Comparison of ENCODE assay signal across 15 cellular contexts in the genomic region with DNA sequence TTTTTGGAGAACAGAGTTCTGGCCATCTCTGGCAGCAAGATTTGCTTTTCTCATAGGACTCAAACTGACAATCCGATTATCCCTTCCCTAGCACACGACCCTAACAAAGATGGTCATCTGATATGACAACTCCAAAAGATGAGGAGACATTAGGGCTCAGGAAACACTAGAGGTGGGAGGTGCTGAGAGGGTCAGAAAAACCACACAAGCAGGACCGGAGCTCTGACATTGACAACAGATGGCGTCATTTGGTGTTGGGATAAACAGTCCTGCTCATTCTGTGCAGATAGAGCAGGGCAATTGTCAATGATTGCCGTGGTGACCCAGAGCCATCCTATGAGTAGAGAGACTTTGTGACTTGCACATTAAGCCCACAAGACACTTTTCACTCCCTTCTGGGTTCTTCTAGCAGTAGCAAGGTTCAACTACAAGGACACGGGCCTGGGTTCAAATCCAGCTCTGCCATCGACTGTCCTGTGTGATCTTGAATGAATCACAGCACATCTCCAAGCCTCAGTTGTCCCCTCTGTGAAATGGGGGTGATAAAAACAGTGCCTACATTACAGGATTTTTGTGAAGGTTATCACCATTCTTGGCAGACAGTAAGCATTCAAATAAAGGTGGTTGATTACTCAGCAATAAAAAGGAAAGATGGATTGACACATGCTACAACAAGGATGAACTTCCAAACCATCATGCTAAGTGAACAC. TPM values are rescaled to one million over a fixed set of nuclear protein-coding genes. Genes with fewer than 3 reads are reported as not detected.
DNase-seq lines count a peak whose midpoint lies in the region; FAIRE-seq and TF ChIP-seq lines count a peak whose summit lies in the region.
"Had no signal": no experiment of that assay in that cellular context is flagged by ENCODE, and none has a peak within 500 bp of the region (broad histone marks: within the 10 kb centered on the region; RNA-seq: fewer than 3 reads in every experiment).

No MANE protein-coding gene starts in this region.

- CTCF ChIA-PET in Calu3 (lab: Charles Lee), result interaction anchor here (0.6 kb wide), 1 partner anchor 49 kb away, joined by 4 read pairs; no protein-coding TSS in a partner anchor

- H3K36me3 ChIP-seq in esophagus muscularis mucosa (no peaks in the 10 kb centered on the region), osteoblast (ENCODE audit: insufficient read depth, low read length) (no peaks in the 10 kb centered on the region)
- H3K36me3 ChIP-seq: HAP-1 had no signal

- peak overlapping the region; percentile 39 for H2AFZ ChIP-seq in osteoblast (ENCODE audit: low read length)
- H2AFZ ChIP-seq: parathyroid adenoma had no signal

- H3K27ac Mint-ChIP-seq in Calu3 (ENCODE audit: unreplicated experiment), result peak overlapping the region; percentile 86
- H3K27ac Mint-ChIP-seq: activated T-helper 1 cell treated with anti-CD3 and anti-CD28 coated beads, Interleukin-12 subunit alpha, Interleukin-12 subunit beta, Interleukin-2, Interleukin-4 antibody, amounts not matched to agents 30 ng/mL and 10 ng/mL and 1 ng/mL, durations not matched to agents 14 hours and 24 hours and 36 hours had no signal

- TF ChIP-seq CTCF in Calu3 (IDR thresholded peaks at IDR 0.05; ENCODE audit: unreplicated experiment) (no peak), esophagus muscularis mucosa (IDR thresholded peaks at IDR 0.05) (no peak), osteoblast (IDR thresholded peaks at IDR 0.05; ENCODE audit: extremely low read depth, low read depth, low read length) (no peak)

- no peaks in the 10 kb centered on the region for H3K9me3 ChIP-seq in esophagus muscularis mucosa
- no peaks in the 10 kb centered on the region for H3K9me3 ChIP-seq in osteoblast (ENCODE audit: low read depth, low read length)
- H3K9me3 ChIP-seq: HAP-1 had no signal

- BruUV-seq in Calu3 (replicated peaks; lab: Mats Ljungman, UMichigan), result no TSS peak

- H3K27ac ChIP-seq in esophagus muscularis mucosa (replicated peaks in 1 of 4) (peak overlapping the region in 3 of 4 donors; percentile 7 to 37 (median 18)), osteoblast (ENCODE audit: low read depth, low read length) (peak overlapping the region; percentile 82)
- H3K27ac ChIP-seq: C4-2B, parathyroid adenoma had no signal

- no peaks in the 10 kb centered on the region for H3K27me3 ChIP-seq in esophagus muscularis mucosa
- H3K27me3 ChIP-seq in osteoblast (ENCODE audit: insufficient read depth, low read length), result no peaks in the 10 kb centered on the region

- H3K9me3 Mint-ChIP-seq in Calu3 (ENCODE audit: low read depth, unreplicated experiment), result no peaks in the 10 kb centered on the region
- H3K9me3 Mint-ChIP-seq: activated T-helper 1 cell treated with anti-CD3 and anti-CD28 coated beads, Interleukin-12 subunit alpha, Interleukin-12 subunit beta, Interleukin-2, Interleukin-4 antibody, amounts not matched to agents 30 ng/mL and 10 ng/mL and 1 ng/mL, durations not matched to agents 14 hours and 24 hours and 36 hours had no signal

- TF ChIP-seq EP300 in esophagus muscularis mucosa (IDR thresholded peaks at IDR 0.05), result no peak

- 62% methylated on average over 7 of the region's 7 CpGs for WGBS in esophagus muscularis mucosa

- no peaks in the 10 kb centered on the region for H3K79me2 ChIP-seq in osteoblast (ENCODE audit: insufficient read depth, low read length)
- H3K79me2 ChIP-seq: parathyroid adenoma had no signal

- intact Hi-C loops in Calu3 (cut with micrococcal nuclease; ENCODE audit: unreplicated experiment), result no loop called here
- intact Hi-C loops in esophagus muscularis mucosa (cut with DNase I), result no loop called here

- H3K36me3 Mint-ChIP-seq in Calu3 (ENCODE audit: insufficient read depth, unreplicated experiment), result peaks cover 15% of the 10 kb centered on the region

- no peaks in the 10 kb centered on the region for H4K20me1 ChIP-seq in osteoblast (ENCODE audit: insufficient read depth, low read length)

- TF ChIP-seq POLR2A in esophagus muscularis mucosa (IDR thresholded peaks at IDR 0.05; ENCODE audit: low read depth) (no peak), GM12891 (IDR thresholded peaks at IDR 0.05; ENCODE audit: low read depth, low read length) (no peak)

- H3K4me1 ChIP-seq in esophagus muscularis mucosa (peaks cover 26 to 38% (median 34%) of the 10 kb centered on the region in 4 donors), osteoblast (ENCODE audit: insufficient read depth, low read length) (peaks cover 63% of the 10 kb centered on the region)
- H3K4me1 ChIP-seq: HAP-1, parathyroid adenoma had no signal

- no peaks in the 10 kb centered on the region for H3K27me3 Mint-ChIP-seq in Calu3 (ENCODE audit: unreplicated experiment)

- H3K4me2 ChIP-seq in osteoblast (ENCODE audit: insufficient read depth, low read length), result peak overlapping the region; percentile 21

- no peak for DNase-seq in Calu3
- no peak for DNase-seq in esophagus muscularis mucosa (ENCODE audit: extremely low spot score)
- DNase-seq in osteoblast (ENCODE audit: insufficient read length, low spot score, missing footprints), result no peak
- DNase-seq in 8988T, result no peak
- no peak for DNase-seq in NCI-H510A treated with DMSO at 0.1 percent for 48 hours (lab: John Stamatoyannopoulos, UW)
- DNase-seq in activated naive CD4-positive, alpha-beta T cell treated with anti-CD3 and anti-CD28 coated beads, Interleukin-2, amount 50 U/mL, for 16 hours, result no peak
- DNase-seq in GM12891 (ENCODE audit: insufficient read length, low spot score), result no peak
- DNase-seq: T-helper 1 cell had no signal

- peaks cover 73% of the 10 kb centered on the region for H3K4me1 Mint-ChIP-seq in Calu3 (ENCODE audit: low read depth, unreplicated experiment)

- H3K4me3 ChIP-seq in esophagus muscularis mucosa (no peak overlapping the region), osteoblast (ENCODE audit: insufficient read depth, low read length) (no peak overlapping the region)
- H3K4me3 ChIP-seq: HAP-1 had no signal

- FAIRE-seq in GM12891 (lab: Jason Lieb, UNC), result no peak
- FAIRE-seq: G401.6, GM18507 had no signal

- H3K4me3 Mint-ChIP-seq in Calu3 (ENCODE audit: low read depth, unreplicated experiment), result no peak overlapping the region
- H3K4me3 Mint-ChIP-seq: activated T-helper 1 cell treated with anti-CD3 and anti-CD28 coated beads, Interleukin-12 subunit alpha, Interleukin-12 subunit beta, Interleukin-2, Interleukin-4 antibody, amounts not matched to agents 30 ng/mL and 10 ng/mL and 1 ng/mL, durations not matched to agents 14 hours and 24 hours and 36 hours had no signal

TF ChIP-seq in PFSK-1, 5 proteins besides CTCF, POLR2A, EP300 and RAD21 (continues in another document):
- TF ChIP-seq POLR2AphosphoS5 (IDR thresholded peaks at IDR 0.05; ENCODE audit: low read depth, low read length), result 0 out of 2 replicates have a peak, but pooled peaks have one; percentile 28

TF ChIP-seq in GM12891, 5 proteins besides CTCF, POLR2A, EP300 and RAD21:
- no peak for TF ChIP-seq TAF1 (IDR thresholded peaks at IDR 0.05; ENCODE audit: low read depth, low read length)
- TF ChIP-seq SPI1 (IDR thresholded peaks at IDR 0.05; ENCODE audit: low read depth, low read length), result no peak
- TF ChIP-seq POU2F2 (IDR thresholded peaks at IDR 0.05; ENCODE audit: low read depth, low read length), result no peak
TF ChIP-seq in GM12891: peak in this region for 0.

RNA-seq across cellular contexts. Expression of gene TGM2, which starts 6.4 kb away (rescaled TPM):
- total RNA-seq in Calu3 (2022) (261 and 311 TPM in 2 replicates), esophagus muscularis mucosa (100 to 1,000 TPM; 170 to 385 (median 212) TPM), osteoblast (78.2 and 137 TPM in 2 replicates)
- 0.72 TPM for polyA plus RNA-seq in PFSK-1 (2012; ENCODE audit: insufficient read length, low read depth)
- polyA plus RNA-seq in GM12891 (2012; ENCODE audit: low read depth, missing spikeins), result 1.5 TPM
- total RNA-seq: activated T-helper 1 cell treated with anti-CD3 and anti-CD28 coated beads, Interleukin-12 subunit alpha, Interleukin-12 subunit beta, Interleukin-2, Interleukin-4 antibody, amounts not matched to agents 30 ng/mL and 10 ng/mL and 1 ng/mL, durations not matched to agents 14 hours and 24 hours and 36 hours had no signal
